In the genomic region with DNA sequence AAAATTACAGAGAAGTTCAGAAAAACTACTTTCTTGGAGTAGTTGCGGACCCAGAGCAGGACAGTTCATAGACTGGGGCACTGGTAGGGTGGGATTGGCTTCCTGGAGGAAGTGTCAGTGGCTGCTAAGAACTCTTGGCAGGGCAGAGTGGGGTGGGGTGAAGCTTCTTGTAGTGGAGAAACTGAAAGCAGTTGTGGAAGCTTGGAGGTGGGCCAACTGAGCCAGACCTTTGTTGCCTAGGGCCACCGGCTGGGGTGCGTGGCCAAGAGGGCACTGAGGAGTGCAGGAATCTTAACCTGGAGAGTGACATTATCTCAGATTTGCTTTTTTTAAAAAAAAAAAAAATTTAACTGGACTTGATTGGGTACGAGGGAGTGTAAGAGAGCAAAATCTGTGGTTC, we compare ENCODE assay signal across 8 cellular contexts. TPM values are rescaled to one million over a fixed set of nuclear protein-coding genes. Genes with fewer than 3 reads are reported as not detected.
DNase-seq lines count a peak whose midpoint lies in the region; ATAC-seq and TF ChIP-seq lines count a peak whose summit lies in the region.

No MANE protein-coding gene starts in this region.

- no peaks in the 10 kb centered on the region for H3K36me3 ChIP-seq in esophagus squamous epithelium

- TF ChIP-seq CTCF in esophagus squamous epithelium (IDR thresholded peaks at IDR 0.05) = no peak
- TF ChIP-seq CTCF in osteocyte (IDR thresholded peaks at IDR 0.05) = no peak
- no peak for TF ChIP-seq CTCF in progenitor cell of endocrine pancreas (IDR thresholded peaks at IDR 0.05; ENCODE audit: unreplicated experiment)

- peak overlapping the region; percentile 97 for H3K4me3 Mint-ChIP-seq in activated CD8-positive, alpha-beta T cell treated with anti-CD3 and anti-CD28 coated beads, Interleukin-2, amount 10 ng/mL, durations not matched to agents 7 days and 5 days
- H3K4me3 Mint-ChIP-seq in osteocyte (ENCODE audit: unreplicated experiment) (peak overlapping the region; percentile 31), progenitor cell of endocrine pancreas (ENCODE audit: low read depth) (no peak overlapping the region)

- no peaks in the 10 kb centered on the region for H3K9me3 ChIP-seq in esophagus squamous epithelium

- ATAC-seq in HG03571 (IDR thresholded peaks at IDR 0.05; ENCODE audit: unreplicated experiment) = peak; percentile 22
- ATAC-seq in activated CD8-positive, alpha-beta T cell treated with anti-CD3 and anti-CD28 coated beads, Interleukin-2, amount 10 ng/mL, durations not matched to agents 7 days and 5 days = peak; percentile 27

- H3K27me3 Mint-ChIP-seq in activated CD8-positive, alpha-beta T cell treated with anti-CD3 and anti-CD28 coated beads, Interleukin-2, amount 10 ng/mL, durations not matched to agents 7 days and 5 days (ENCODE audit: low read depth) = no peaks in the 10 kb centered on the region
- H3K27me3 Mint-ChIP-seq in osteocyte (ENCODE audit: unreplicated experiment) (no peaks in the 10 kb centered on the region), progenitor cell of endocrine pancreas (no peaks in the 10 kb centered on the region)

- POLR2A ChIA-PET in activated CD8-positive, alpha-beta T cell treated with anti-CD3 and anti-CD28 coated beads, Interleukin-2, amount 10 ng/mL, durations not matched to agents 7 days and 5 days (lab: Charles Lee) = interaction anchor here (5.8 kb wide), 1 partner anchor 142 kb away, joined by 48 read pairs; the partner anchor contains the start of gene SGO1
- POLR2A ChIA-PET in HEK293T (lab: Yijun Ruan, JAX) = no interaction called here

- peaks cover 69% of the 10 kb centered on the region for H3K4me1 Mint-ChIP-seq in activated CD8-positive, alpha-beta T cell treated with anti-CD3 and anti-CD28 coated beads, Interleukin-2, amount 10 ng/mL, durations not matched to agents 7 days and 5 days (ENCODE audit: low read depth)
- H3K4me1 Mint-ChIP-seq in osteocyte (ENCODE audit: unreplicated experiment) (peaks cover 45% of the 10 kb centered on the region), progenitor cell of endocrine pancreas (ENCODE audit: low read depth) (peaks cover 22% of the 10 kb centered on the region)

- peaks cover 35 to 82% (median 39%) of the 10 kb centered on the region in 3 donors for H3K4me1 ChIP-seq in esophagus squamous epithelium

- intact Hi-C loops in esophagus squamous epithelium (cut with DNase I) = loop anchor here (10.0 kb wide), 1 partner anchor 141 kb away; the partner anchor contains the start of gene SGO1

- H3K27ac ChIP-seq in esophagus squamous epithelium = peak overlapping the region; percentile 74 to 99 (median 96)

- WGBS in esophagus squamous epithelium, 2 donors = 8 to 14% methylated on average over 4 of the region's 4 CpGs

- no peaks in the 10 kb centered on the region for H3K9me3 Mint-ChIP-seq in activated CD8-positive, alpha-beta T cell treated with anti-CD3 and anti-CD28 coated beads, Interleukin-2, amount 10 ng/mL, durations not matched to agents 7 days and 5 days (ENCODE audit: insufficient read depth)
- H3K9me3 Mint-ChIP-seq in osteocyte (ENCODE audit: unreplicated experiment) = no peaks in the 10 kb centered on the region
- H3K9me3 Mint-ChIP-seq in progenitor cell of endocrine pancreas (ENCODE audit: low read depth) = no peaks in the 10 kb centered on the region

- CTCF ChIA-PET in activated CD8-positive, alpha-beta T cell treated with anti-CD3 and anti-CD28 coated beads, Interleukin-2, amount 10 ng/mL, durations not matched to agents 7 days and 5 days (lab: Charles Lee) = interaction anchor here (1.5 to 2.1 kb wide), 3 partner anchors 10 to 143 kb away, joined by 4 to 8 read pairs (median 4); partner anchors contain the start of gene SGO1
- CTCF ChIA-PET in HEK293T (lab: Yijun Ruan, JAX) = interaction anchor here (0.6 kb wide), 1 partner anchor 125 kb away, joined by 3 read pairs; no protein-coding TSS in a partner anchor

- H3K4me3 ChIP-seq in esophagus squamous epithelium = peak overlapping the region; percentile 7 to 46 (median 26)

- TF ChIP-seq POLR2A in esophagus squamous epithelium (IDR thresholded peaks at IDR 0.05) = no peak

- H3K27ac Mint-ChIP-seq in activated CD8-positive, alpha-beta T cell treated with anti-CD3 and anti-CD28 coated beads, Interleukin-2, amount 10 ng/mL, durations not matched to agents 7 days and 5 days = peak overlapping the region; percentile 89
- H3K27ac Mint-ChIP-seq in osteocyte (ENCODE audit: unreplicated experiment) (peak overlapping the region; percentile 75), progenitor cell of endocrine pancreas (no peak overlapping the region)

- peaks cover 57% of the 10 kb centered on the region for H3K36me3 Mint-ChIP-seq in activated CD8-positive, alpha-beta T cell treated with anti-CD3 and anti-CD28 coated beads, Interleukin-2, amount 10 ng/mL, durations not matched to agents 7 days and 5 days (ENCODE audit: low read depth)
- H3K36me3 Mint-ChIP-seq in osteocyte (ENCODE audit: unreplicated experiment) (no peaks in the 10 kb centered on the region), progenitor cell of endocrine pancreas (ENCODE audit: insufficient read depth) (no peaks in the 10 kb centered on the region)

- H3K27me3 ChIP-seq in esophagus squamous epithelium = no peaks in the 10 kb centered on the region

- DNase-seq in NCI-H2196 (lab: John Stamatoyannopoulos, UW; ENCODE audit: unreplicated experiment) (peak; percentile 6), NCI-H2196 treated with DMSO at 0.1 percent for 48 hours (lab: John Stamatoyannopoulos, UW; ENCODE audit: unreplicated experiment) (no peak), esophagus squamous epithelium (lab: John Stamatoyannopoulos, UW) (peak; percentile 24), osteocyte (ENCODE audit: extremely low spot score, unreplicated experiment) (no peak), progenitor cell of endocrine pancreas (ENCODE audit: low spot score, unreplicated experiment) (no peak), HEK293T (ENCODE audit: extremely low spot score) (no peak)
- DNase-seq in activated CD8-positive, alpha-beta T cell treated with anti-CD3 and anti-CD28 coated beads, Interleukin-2, amount 10 ng/mL, durations not matched to agents 7 days and 5 days = peak; percentile 70

TF ChIP-seq in HEK293T, 16 proteins besides CTCF, POLR2A, EP300 and RAD21:
- TF ChIP-seq ARNT (IDR thresholded peaks at IDR 0.05) (no peak), LEF1 (IDR thresholded peaks at IDR 0.05; ENCODE audit: borderline replicate concordance) (no peak), SP1 (IDR thresholded peaks at IDR 0.05) (no peak), L3MBTL2 (conservative IDR thresholded peaks at IDR 0.05) (no peak), PKNOX1 (IDR thresholded peaks at IDR 0.05) (no peak), TARDBP (IDR thresholded peaks at IDR 0.05) (no peak), SUZ12 (IDR thresholded peaks at IDR 0.05) (no peak), BHLHE40 (IDR thresholded peaks at IDR 0.05; ENCODE audit: borderline replicate concordance) (no peak), NFRKB (IDR thresholded peaks at IDR 0.05) (no peak), CTBP1 (IDR thresholded peaks at IDR 0.05; ENCODE audit: borderline replicate concordance) (no peak), FOXA1 (IDR thresholded peaks at IDR 0.05) (no peak), ZNF384 (IDR thresholded peaks at IDR 0.05) (no peak), FOXM1 (IDR thresholded peaks at IDR 0.05; ENCODE audit: borderline replicate concordance) (no peak), HDGF (IDR thresholded peaks at IDR 0.05; ENCODE audit: borderline replicate concordance) (no peak), FOXK2 (IDR thresholded peaks at IDR 0.05) (no peak)

RNA-seq across cellular contexts. Expression of gene KAT2B, which starts 3.2 kb away (rescaled TPM):
- total RNA-seq in activated CD8-positive, alpha-beta T cell treated with anti-CD3 and anti-CD28 coated beads, Interleukin-2, amount 10 ng/mL, durations not matched to agents 7 days and 5 days = 100 to 1,000 TPM; 112 to 120 TPM
- total RNA-seq in esophagus squamous epithelium = 10 to 100 TPM; 20.0 to 27.1 (median 23.8) TPM
- 15.7 and 16.4 TPM in 2 replicates for total RNA-seq in osteocyte
- total RNA-seq in progenitor cell of endocrine pancreas = 12.9 and 17.1 TPM in 2 replicates

RNA-seq across cellular contexts. Expression of gene PP2D1, which starts 31.3 kb away (rescaled TPM):
- not detected for total RNA-seq in activated CD8-positive, alpha-beta T cell treated with anti-CD3 and anti-CD28 coated beads, Interleukin-2, amount 10 ng/mL, durations not matched to agents 7 days and 5 days
- total RNA-seq in esophagus squamous epithelium = not detected
- not detected in 2 replicates for total RNA-seq in osteocyte
- not detected in 2 replicates for total RNA-seq in progenitor cell of endocrine pancreas

Comparison
In these comparisons a context has a peak if more than half of its experiments do, and no peak if none do; other contexts are left out.
1. DNase-seq: peak in NCI-H2196 (single experiment), activated CD8-positive, alpha-beta T cell treated with anti-CD3 and anti-CD28 coated beads, Interleukin-2, amount 10 ng/mL, durations not matched to agents 7 days and 5 days (single experiment) and esophagus squamous epithelium (single experiment); none in NCI-H2196 treated with DMSO at 0.1 percent for 48 hours (single experiment), osteocyte (single experiment), progenitor cell of endocrine pancreas (single experiment) and HEK293T (single experiment).